22 cellular contexts compared by ENCODE assay signal in the genomic region with DNA sequence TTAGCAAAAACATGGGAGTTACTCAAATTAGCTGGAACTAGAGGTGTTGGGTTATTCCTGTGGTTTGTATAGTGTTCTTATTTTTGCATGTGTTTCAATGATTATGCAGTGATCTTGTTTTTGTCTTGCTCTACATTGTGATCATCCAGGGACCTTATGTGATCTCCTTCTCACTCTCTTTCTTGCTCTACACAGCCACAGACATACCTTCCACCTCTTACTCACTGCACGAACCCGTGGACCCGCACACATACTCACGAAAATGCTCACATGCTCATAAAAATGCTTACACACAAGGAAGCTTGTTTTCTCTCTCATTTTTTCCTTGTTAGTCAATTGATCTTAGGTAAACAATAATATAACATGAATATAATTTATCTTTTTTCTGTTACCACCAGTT.
A peak's percentile ranks its signal among the peaks of the same experiment; 100 is the strongest.
DNase-seq lines count a peak whose midpoint lies in the region; ATAC-seq, FAIRE-seq and TF ChIP-seq lines count a peak whose summit lies in the region.
"Had no signal": no experiment of that assay in that cellular context is flagged by ENCODE, and none has a peak within 500 bp of the region (broad histone marks: within the 10 kb centered on the region; RNA-seq: fewer than 3 reads in every experiment).

No MANE protein-coding gene starts in this region.

- H3K9me3 ChIP-seq in A549 (no peaks in the 10 kb centered on the region), GM23248 (ENCODE audit: low read depth) (no peaks in the 10 kb centered on the region), adipocyte (ENCODE audit: control insufficient read depth, low read length) (no peaks in the 10 kb centered on the region)
- H3K9me3 ChIP-seq in naive thymus-derived CD4-positive, alpha-beta T cell (ENCODE audit: control insufficient read depth in 2 of 3, low read length in 3 of 3) = no peaks in the 10 kb centered on the region

- no peak overlapping the region for H3K9ac ChIP-seq in GM23248
- no peak overlapping the region for H3K9ac ChIP-seq in adipocyte (ENCODE audit: low read length)

- no peak overlapping the region for H3K4me3 Mint-ChIP-seq in naive thymus-derived CD4-positive, alpha-beta T cell
- H3K4me3 Mint-ChIP-seq: activated CD4-positive, alpha-beta T cell treated with anti-CD3 and anti-CD28 coated beads, Interleukin-2, amount 10 ng/mL, durations not matched to agents 24 days and 14 days; activated naive CD8-positive, alpha-beta T cell treated with anti-CD3 and anti-CD28 coated beads, Interleukin-2, amount 10 ng/mL, durations not matched to agents 7 days and 5 days; activated T-cell treated with anti-CD3 and anti-CD28 coated beads, Interleukin-2, amount 50 U/mL, for 4 hours; mesothelial cell of epicardium had no signal

- no peak overlapping the region for H3K27ac ChIP-seq in A549
- no peak overlapping the region for H3K27ac ChIP-seq in GM23248
- H3K27ac ChIP-seq in naive thymus-derived CD4-positive, alpha-beta T cell (ENCODE audit: low read depth, low read length) = no peak overlapping the region

- no peak overlapping the region for H2AFZ ChIP-seq in GM23248

- peak in 1 of 2 experiments; percentile 46 for DNase-seq in A549 (ENCODE audit: low read depth in 1 of 2, low spot score in 1 of 2)
- DNase-seq in GM23248 = peak; percentile 50
- DNase-seq in adipocyte (ENCODE audit: low read depth) = peak; percentile 25
- DNase-seq in foreskin fibroblast = peak; percentile 47 to 52
- DNase-seq in NCI-H510A treated with DMSO at 0.1 percent for 48 hours (lab: John Stamatoyannopoulos, UW) = no peak
- DNase-seq in naive thymus-derived CD4-positive, alpha-beta T cell = no peak
- no peak for DNase-seq in nucleus accumbens (lab: John Stamatoyannopoulos, UW)
- DNase-seq: activated CD4-positive, alpha-beta T cell treated with anti-CD3 and anti-CD28 coated beads, Interleukin-2, amount 10 ng/mL, durations not matched to agents 24 days and 14 days; activated naive CD8-positive, alpha-beta T cell treated with anti-CD3 and anti-CD28 coated beads, Interleukin-2, amount 10 ng/mL, durations not matched to agents 7 days and 5 days; activated T-cell treated with anti-CD3 and anti-CD28 coated beads, Interleukin-2, amount 50 U/mL, for 4 hours; Calu3; H7; head of caudate nucleus; MM.1S; NCI-H187 treated with DMSO at 0.1 percent for 48 hours; NCI-H526 treated with DMSO at 0.1 percent for 48 hours; stimulated activated CD4-positive, alpha-beta T cell treated with anti-CD3 and anti-CD28 coated beads, Interleukin-1b, Interleukin-23, amount 100 ng/mL, for 48 hours; T1000 had no signal

- peaks cover 21 to 61% (median 49%) of the 10 kb centered on the region in 7 donors for H3K4me1 Mint-ChIP-seq in naive thymus-derived CD4-positive, alpha-beta T cell
- H3K4me1 Mint-ChIP-seq: mesothelial cell of epicardium had no signal

- H3K4me2 ChIP-seq in A549 (peak overlapping the region; percentile 25), GM23248 (ENCODE audit: unreplicated experiment) (peak overlapping the region; percentile 62)

- no peaks in the 10 kb centered on the region; the same call in 1 of the 2 replicates for H4K20me1 ChIP-seq in GM23248 (ENCODE audit: insufficient read depth)

- H3K36me3 ChIP-seq in GM23248 (ENCODE audit: low read depth) (no peaks in the 10 kb centered on the region), adipocyte (ENCODE audit: control insufficient read depth, insufficient read depth, low read length, severe bottlenecking) (no peaks in the 10 kb centered on the region)
- peaks cover 0 to 5% (median 0%) of the 10 kb centered on the region in 3 experiments for H3K36me3 ChIP-seq in naive thymus-derived CD4-positive, alpha-beta T cell (ENCODE audit: control insufficient read depth in 2 of 3, insufficient read depth in 3 of 3, low read length in 3 of 3)

- 46% methylated on average over 4 of the region's 4 CpGs for WGBS in A549 (ENCODE audit: missing lambda C conversion rate)
- 76 to 83% methylated on average over 4 of the region's 4 CpGs for WGBS in GM23248 (ENCODE audit: low coverage in 1 of 2, low lambda C conversion rate in 2 of 2, missing lambda C conversion rate in 2 of 2), 2 experiments

- H3K9me2 ChIP-seq in GM23248 (ENCODE audit: insufficient read depth) = no peaks in the 10 kb centered on the region

- no peaks in the 10 kb centered on the region for H3K27me3 ChIP-seq in GM23248 (replicated peaks; ENCODE audit: insufficient read depth)
- H3K27me3 ChIP-seq in adipocyte (replicated peaks; ENCODE audit: control insufficient read depth, insufficient read depth, low read length) = no peaks in the 10 kb centered on the region
- no peaks in the 10 kb centered on the region for H3K27me3 ChIP-seq in naive thymus-derived CD4-positive, alpha-beta T cell (ENCODE audit: control insufficient read depth in 2 of 2, insufficient read depth in 2 of 2, low read length in 2 of 2)

- no peak for TF ChIP-seq RAD21 in A549 (conservative IDR thresholded peaks at IDR 0.05 in 1 of 2, IDR thresholded peaks at IDR 0.05 in 1 of 2)

- peaks cover 11% of the 10 kb centered on the region for H3F3A ChIP-seq in GM23248 (ENCODE audit: insufficient read depth)

- H3K9me3 Mint-ChIP-seq in naive thymus-derived CD4-positive, alpha-beta T cell = peaks cover 0 to 14% (median 0%) of the 10 kb centered on the region in 11 donors
- H3K9me3 Mint-ChIP-seq: activated CD4-positive, alpha-beta T cell treated with anti-CD3 and anti-CD28 coated beads, Interleukin-2, amount 10 ng/mL, durations not matched to agents 24 days and 14 days; activated naive CD8-positive, alpha-beta T cell treated with anti-CD3 and anti-CD28 coated beads, Interleukin-2, amount 10 ng/mL, durations not matched to agents 7 days and 5 days; activated T-cell treated with anti-CD3 and anti-CD28 coated beads, Interleukin-2, amount 50 U/mL, for 4 hours; mesothelial cell of epicardium had no signal

- peaks cover 3 to 57% (median 37%) of the 10 kb centered on the region in 5 donors for H3K36me3 Mint-ChIP-seq in naive thymus-derived CD4-positive, alpha-beta T cell

- CTCF ChIA-PET in A549 (lab: Yijun Ruan, JAX) = interaction anchor here (0.7 to 1.3 kb wide), 4 partner anchors 13 to 116 kb away, joined by 3 to 4 read pairs (median 3); no protein-coding TSS in a partner anchor
- CTCF ChIA-PET in naive thymus-derived CD4-positive, alpha-beta T cell (lab: Charles Lee) = no interaction called here

- intact Hi-C loops in naive thymus-derived CD4-positive, alpha-beta T cell (cut with micrococcal nuclease) = no loop called here

- in situ Hi-C loops in GM23248 (cut with MboI) = no loop called here

- H3K4me3 ChIP-seq in A549 (no peak overlapping the region), GM23248 (no peak overlapping the region), adipocyte (ENCODE audit: low read length) (no peak overlapping the region), foreskin fibroblast (ENCODE audit: low read depth in 1 of 2, low read length in 2 of 2) (no peak overlapping the region)
- no peak overlapping the region for H3K4me3 ChIP-seq in naive thymus-derived CD4-positive, alpha-beta T cell (ENCODE audit: low read length)

- no peaks in the 10 kb centered on the region for H3K27me3 Mint-ChIP-seq in naive thymus-derived CD4-positive, alpha-beta T cell
- H3K27me3 Mint-ChIP-seq: activated CD4-positive, alpha-beta T cell treated with anti-CD3 and anti-CD28 coated beads, Interleukin-2, amount 10 ng/mL, durations not matched to agents 24 days and 14 days; activated naive CD8-positive, alpha-beta T cell treated with anti-CD3 and anti-CD28 coated beads, Interleukin-2, amount 10 ng/mL, durations not matched to agents 7 days and 5 days had no signal

- FAIRE-seq in A549 (lab: Jason Lieb, UNC) = peak; percentile 46
- FAIRE-seq: colon, keratinocyte had no signal

- ATAC-seq in A549 = peak in 1 of 2 experiments; percentile 78; a peak in 4 of 6 replicates
- ATAC-seq in HG02973 (IDR thresholded peaks at IDR 0.05; ENCODE audit: unreplicated experiment) = no peak
- no peak for ATAC-seq in naive thymus-derived CD4-positive, alpha-beta T cell
- ATAC-seq: activated T-cell treated with anti-CD3 and anti-CD28 coated beads, Interleukin-2, amount 50 U/mL, for 4 hours had no signal

- POLR2A ChIA-PET in A549 (lab: Yijun Ruan, JAX) = no interaction called here
- POLR2A ChIA-PET in naive thymus-derived CD4-positive, alpha-beta T cell (lab: Charles Lee) = interaction anchor here (0.5 to 0.6 kb wide), 2 partner anchors 22 to 105 kb away, joined by 3 to 5 read pairs; no protein-coding TSS in a partner anchor

- no peak for TF ChIP-seq POLR2A in A549 (IDR thresholded peaks at IDR 0.05; ENCODE audit: low read length)

- no peak overlapping the region for H3K27ac Mint-ChIP-seq in naive thymus-derived CD4-positive, alpha-beta T cell
- H3K27ac Mint-ChIP-seq: activated CD4-positive, alpha-beta T cell treated with anti-CD3 and anti-CD28 coated beads, Interleukin-2, amount 10 ng/mL, durations not matched to agents 24 days and 14 days; activated naive CD8-positive, alpha-beta T cell treated with anti-CD3 and anti-CD28 coated beads, Interleukin-2, amount 10 ng/mL, durations not matched to agents 7 days and 5 days; mesothelial cell of epicardium had no signal

- TF ChIP-seq CTCF in A549 (IDR thresholded peaks at IDR 0.05) = no peak
- TF ChIP-seq CTCF in foreskin fibroblast (IDR thresholded peaks at IDR 0.05; ENCODE audit: low read depth, low read length) = no peak

- H3K79me2 ChIP-seq in GM23248 (ENCODE audit: insufficient read depth) = 0 out of 2 replicates have a peak, but pooled peaks cover 4% of the 10 kb centered on the region

- H3K4me1 ChIP-seq in A549 (peaks cover 19% of the 10 kb centered on the region), GM23248 (ENCODE audit: insufficient read depth) (peaks cover 28% of the 10 kb centered on the region), adipocyte (ENCODE audit: control insufficient read depth, insufficient read depth, low read length) (peaks cover 16% of the 10 kb centered on the region)
- no peaks in the 10 kb centered on the region for H3K4me1 ChIP-seq in naive thymus-derived CD4-positive, alpha-beta T cell (ENCODE audit: control insufficient read depth in 2 of 2, insufficient read depth in 2 of 2, low read length in 2 of 2)

- TF ChIP-seq EP300 in A549 (IDR thresholded peaks at IDR 0.05) = no peak

TF ChIP-seq in A549, 52 proteins besides CTCF, POLR2A, EP300 and RAD21 (continues in another document):
- TF ChIP-seq, protein P1, sequence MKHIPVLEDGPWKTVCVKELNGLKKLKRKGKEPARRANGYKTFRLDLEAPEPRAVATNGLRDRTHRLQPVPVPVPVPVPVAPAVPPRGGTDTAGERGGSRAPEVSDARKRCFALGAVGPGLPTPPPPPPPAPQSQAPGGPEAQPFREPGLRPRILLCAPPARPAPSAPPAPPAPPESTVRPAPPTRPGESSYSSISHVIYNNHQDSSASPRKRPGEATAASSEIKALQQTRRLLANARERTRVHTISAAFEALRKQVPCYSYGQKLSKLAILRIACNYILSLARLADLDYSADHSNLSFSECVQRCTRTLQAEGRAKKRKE (CRISPR knock-in tag; IDR thresholded peaks at IDR 0.05; ENCODE audit: low read depth) = no peak
- TF ChIP-seq, protein P2, sequence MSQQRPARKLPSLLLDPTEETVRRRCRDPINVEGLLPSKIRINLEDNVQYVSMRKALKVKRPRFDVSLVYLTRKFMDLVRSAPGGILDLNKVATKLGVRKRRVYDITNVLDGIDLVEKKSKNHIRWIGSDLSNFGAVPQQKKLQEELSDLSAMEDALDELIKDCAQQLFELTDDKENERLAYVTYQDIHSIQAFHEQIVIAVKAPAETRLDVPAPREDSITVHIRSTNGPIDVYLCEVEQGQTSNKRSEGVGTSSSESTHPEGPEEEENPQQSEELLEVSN (IDR thresholded peaks at IDR 0.05; ENCODE audit: borderline replicate concordance, low read depth) = no peak
- TF ChIP-seq CHD4 (IDR thresholded peaks at IDR 0.05; ENCODE audit: borderline replicate concordance) = no peak

Comparison
In these comparisons a context has a peak if more than half of its experiments do, and no peak if none do; other contexts are left out.
1. DNase-seq: peak in GM23248 (single experiment), adipocyte (single experiment) and foreskin fibroblast (2 of 2); none in NCI-H510A treated with DMSO at 0.1 percent for 48 hours (single experiment), naive thymus-derived CD4-positive, alpha-beta T cell (0 of 9) and nucleus accumbens (0 of 56).